In the genomic region with DNA sequence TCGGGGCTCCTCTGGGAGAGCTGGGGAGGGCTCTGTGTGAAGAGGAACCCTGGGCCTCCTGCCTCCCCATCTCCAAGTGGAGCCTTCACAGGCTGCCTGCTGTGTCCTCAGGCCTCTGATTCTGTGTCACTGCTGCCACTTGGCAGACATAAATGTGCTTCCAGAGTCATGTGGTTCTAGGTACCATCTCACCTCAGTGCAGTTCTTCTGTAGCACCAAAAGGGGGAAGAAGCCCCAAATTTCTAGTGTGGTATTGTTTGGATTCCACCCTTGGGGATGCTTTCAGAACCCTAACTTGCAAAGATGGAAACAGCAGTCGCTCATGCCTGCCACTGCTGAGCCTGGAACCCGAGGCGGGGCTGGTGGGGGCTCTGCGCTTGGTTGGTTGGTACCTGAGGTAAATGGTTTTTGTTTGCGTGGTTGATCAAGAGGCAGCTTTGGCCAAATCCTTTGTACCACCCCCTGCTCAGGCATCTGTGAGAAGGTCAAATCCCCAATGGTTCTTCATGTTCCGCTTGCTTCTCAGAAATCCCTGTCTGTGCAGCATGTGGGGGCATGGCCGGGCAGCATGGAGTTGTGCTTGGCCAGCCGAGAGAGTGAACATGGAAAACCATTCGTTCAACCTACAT, we compare ENCODE assay signal across 22 cellular contexts. TPM values are rescaled to one million over a fixed set of nuclear protein-coding genes. Genes with fewer than 3 reads are reported as not detected.
A peak's percentile ranks its signal among the peaks of the same experiment; 100 is the strongest.
DNase-seq lines count a peak whose midpoint lies in the region; ATAC-seq and TF ChIP-seq lines count a peak whose summit lies in the region.
"Had no signal": no experiment of that assay in that cellular context is flagged by ENCODE, and none has a peak within 500 bp of the region (broad histone marks: within the 10 kb centered on the region; RNA-seq: fewer than 3 reads in every experiment).

No MANE protein-coding gene starts in this region.

- no peak for ATAC-seq in central memory CD8-positive, alpha-beta T cell (replicated peaks; ENCODE audit: extremely low read depth, poor library complexity, severe bottlenecking)
- ATAC-seq in GM18861 (IDR thresholded peaks at IDR 0.05; ENCODE audit: unreplicated experiment), result no peak
- ATAC-seq: psoas muscle had no signal

- no peak overlapping the region for H3K9ac ChIP-seq in KMS-11
- H3K9ac ChIP-seq: neural progenitor cell had no signal

- peak overlapping the region; percentile 39 for H3K27ac Mint-ChIP-seq in central memory CD8-positive, alpha-beta T cell (ENCODE audit: low read depth)
- H3K27ac Mint-ChIP-seq: neural progenitor cell had no signal

- H3K4me2 ChIP-seq in KMS-11, result no peak overlapping the region
- no peak overlapping the region for H3K4me2 ChIP-seq in osteoblast (ENCODE audit: insufficient read depth, low read length)
- H3K4me2 ChIP-seq: neural progenitor cell had no signal

- peak; percentile 49 for DNase-seq in activated CD8-positive, alpha-beta memory T cell treated with anti-CD3 and anti-CD28 coated beads for 24 hours
- no peak for DNase-seq in activated CD8-positive, alpha-beta memory T cell treated with anti-CD3 and anti-CD28 coated beads, Interleukin-2, amount 50 U/mL, for 4 hours
- DNase-seq in central memory CD8-positive, alpha-beta T cell (ENCODE audit: low spot score in 2 of 2), result no peak
- DNase-seq in osteoblast (ENCODE audit: insufficient read length, low spot score, missing footprints) (peak; percentile 13), posterior cingulate gyrus (no peak), occipital lobe (lab: John Stamatoyannopoulos, UW) (no peak)
- DNase-seq: activated CD4-positive, alpha-beta T cell treated with anti-CD3 and anti-CD28 coated beads for 1 hour; AML-193; anterior cingulate cortex; dermis blood vessel endothelial cell; DMS79; HCEC 1CT; NCI-H1417; NCI-H524 had no signal

- H4K20me1 ChIP-seq in KMS-11 (ENCODE audit: insufficient read depth) (no peaks in the 10 kb centered on the region), osteoblast (ENCODE audit: insufficient read depth, low read length) (no peaks in the 10 kb centered on the region)

- no peak overlapping the region for H3K4me3 ChIP-seq in KMS-11 (IDR thresholded peaks at IDR 0.05; ENCODE audit: insufficient read depth, low read depth, low read length)
- H3K4me3 ChIP-seq in osteoblast (ENCODE audit: insufficient read depth, low read length), result no peak overlapping the region
- H3K4me3 ChIP-seq: cardiac muscle cell, neural progenitor cell, psoas muscle had no signal

- H3K9me3 Mint-ChIP-seq in central memory CD8-positive, alpha-beta T cell, result no peaks in the 10 kb centered on the region
- H3K9me3 Mint-ChIP-seq: activated naive CD4-positive, alpha-beta T cell treated with anti-CD3 and anti-CD28 coated beads, Interleukin-2, amount 50 U/mL, for 24 hours; activated T-helper 1 cell treated with anti-CD3 and anti-CD28 coated beads, Interleukin-12 subunit alpha, Interleukin-12 subunit beta, Interleukin-2, Interleukin-4 antibody, amounts not matched to agents 30 ng/mL and 10 ng/mL and 1 ng/mL, durations not matched to agents 14 hours and 24 hours and 36 hours; neural progenitor cell had no signal

- no peaks in the 10 kb centered on the region for H3K36me3 ChIP-seq in KMS-11 (ENCODE audit: insufficient read depth)
- H3K36me3 ChIP-seq in osteoblast (ENCODE audit: insufficient read depth, low read length), result peaks cover 9% of the 10 kb centered on the region
- H3K36me3 ChIP-seq: neural progenitor cell had no signal

- H2AFZ ChIP-seq in KMS-11 (ENCODE audit: low read depth) (no peak overlapping the region), osteoblast (ENCODE audit: low read length) (no peak overlapping the region)
- H2AFZ ChIP-seq: neural progenitor cell had no signal

- peaks cover 51% of the 10 kb centered on the region for H3K36me3 Mint-ChIP-seq in central memory CD8-positive, alpha-beta T cell (ENCODE audit: insufficient read depth)

- H3K27me3 ChIP-seq in KMS-11 (ENCODE audit: insufficient read depth, low read depth), result no peaks in the 10 kb centered on the region
- no peaks in the 10 kb centered on the region for H3K27me3 ChIP-seq in osteoblast (ENCODE audit: insufficient read depth, low read length)
- H3K27me3 ChIP-seq: cardiac muscle cell, neural progenitor cell had no signal

- H3K4me3 Mint-ChIP-seq in central memory CD8-positive, alpha-beta T cell, result no peak overlapping the region
- H3K4me3 Mint-ChIP-seq: activated naive CD4-positive, alpha-beta T cell treated with anti-CD3 and anti-CD28 coated beads, Interleukin-2, amount 50 U/mL, for 24 hours; activated T-helper 1 cell treated with anti-CD3 and anti-CD28 coated beads, Interleukin-12 subunit alpha, Interleukin-12 subunit beta, Interleukin-2, Interleukin-4 antibody, amounts not matched to agents 30 ng/mL and 10 ng/mL and 1 ng/mL, durations not matched to agents 14 hours and 24 hours and 36 hours; neural progenitor cell had no signal

- no peaks in the 10 kb centered on the region for H3K9me3 ChIP-seq in osteoblast (ENCODE audit: low read depth, low read length)
- H3K9me3 ChIP-seq: psoas muscle had no signal

- TF ChIP-seq CTCF in KMS-11 (conservative IDR thresholded peaks at IDR 0.05; ENCODE audit: low read depth, low read length) (peak; percentile 26; the same call in 1 of the 2 replicates), osteoblast (IDR thresholded peaks at IDR 0.05; ENCODE audit: extremely low read depth, low read depth, low read length) (no peak)

- no peaks in the 10 kb centered on the region for H3K4me1 Mint-ChIP-seq in central memory CD8-positive, alpha-beta T cell
- H3K4me1 Mint-ChIP-seq: activated naive CD4-positive, alpha-beta T cell treated with anti-CD3 and anti-CD28 coated beads, Interleukin-2, amount 50 U/mL, for 24 hours; neural progenitor cell had no signal

- H3K27ac ChIP-seq in KMS-11 (no peak overlapping the region), osteoblast (ENCODE audit: low read depth, low read length) (no peak overlapping the region)
- H3K27ac ChIP-seq: cardiac muscle cell, neural progenitor cell, psoas muscle, RWPE1 had no signal

- H3K4me1 ChIP-seq in KMS-11 (ENCODE audit: low read depth, poor library complexity, severe bottlenecking) (no peaks in the 10 kb centered on the region), osteoblast (ENCODE audit: insufficient read depth, low read length) (no peaks in the 10 kb centered on the region)
- H3K4me1 ChIP-seq: neural progenitor cell, psoas muscle had no signal

- H3K79me2 ChIP-seq in KMS-11 (ENCODE audit: insufficient read depth, low read depth) (no peaks in the 10 kb centered on the region), osteoblast (ENCODE audit: insufficient read depth, low read length) (no peaks in the 10 kb centered on the region)

- H3K27me3 Mint-ChIP-seq in central memory CD8-positive, alpha-beta T cell, result no peaks in the 10 kb centered on the region
- H3K27me3 Mint-ChIP-seq: activated naive CD4-positive, alpha-beta T cell treated with anti-CD3 and anti-CD28 coated beads, Interleukin-2, amount 50 U/mL, for 24 hours had no signal

- intact Hi-C loops in posterior cingulate gyrus (cut with DNase I), result no loop called here

RNA-seq across cellular contexts. Expression of a gene that starts 27.5 kb away (rescaled TPM):
- 17.4 and 21.2 TPM in 2 replicates for total RNA-seq in osteoblast
- total RNA-seq in occipital lobe, result 61.0 TPM

RNA-seq across cellular contexts. Expression of a gene that starts 27.6 kb away (rescaled TPM):
- total RNA-seq in osteoblast (31.5 and 36.2 TPM in 2 replicates), occipital lobe (51.8 TPM)

Comparison
In these comparisons a context has a peak if more than half of its experiments do, and no peak if none do; other contexts are left out.
1. DNase-seq: peak in activated CD8-positive, alpha-beta memory T cell treated with anti-CD3 and anti-CD28 coated beads for 24 hours (single experiment) and osteoblast (single experiment); none in activated CD8-positive, alpha-beta memory T cell treated with anti-CD3 and anti-CD28 coated beads, Interleukin-2, amount 50 U/mL, for 4 hours (single experiment), central memory CD8-positive, alpha-beta T cell (0 of 2), posterior cingulate gyrus (0 of 10) and occipital lobe (single experiment).